1 cellular context compared by ENCODE assay signal in genomic region chrX:130166503-130166777, GRCh38.
TF ChIP-seq lines count a peak whose summit lies in the region.

No MANE protein-coding gene starts in this region.

TF ChIP-seq in K562, 482 proteins besides CTCF, POLR2A, EP300 and RAD21:
- TF ChIP-seq ZNF766 (CRISPR knock-in tag; conservative IDR thresholded peaks at IDR 0.05) (0 out of 2 replicates have a peak, but pooled peaks have one; percentile 3), BHLHE40 (IDR thresholded peaks at IDR 0.05; ENCODE audit: low read length) (no peak), BRD9 (IDR thresholded peaks at IDR 0.05; ENCODE audit: low read depth, partially characterized antibody) (peak; percentile 9), SNAPC5 (CRISPR knock-in tag; IDR thresholded peaks at IDR 0.05) (no peak), ZNF395 (CRISPR knock-in tag; IDR thresholded peaks at IDR 0.05) (0 out of 2 replicates have a peak, but pooled peaks have one; percentile 11), PRDM10 (IDR thresholded peaks at IDR 0.05; ENCODE audit: partially characterized antibody) (peak; percentile 47)
